Comparison of ENCODE assay signal across 18 cellular contexts in the genomic region with DNA sequence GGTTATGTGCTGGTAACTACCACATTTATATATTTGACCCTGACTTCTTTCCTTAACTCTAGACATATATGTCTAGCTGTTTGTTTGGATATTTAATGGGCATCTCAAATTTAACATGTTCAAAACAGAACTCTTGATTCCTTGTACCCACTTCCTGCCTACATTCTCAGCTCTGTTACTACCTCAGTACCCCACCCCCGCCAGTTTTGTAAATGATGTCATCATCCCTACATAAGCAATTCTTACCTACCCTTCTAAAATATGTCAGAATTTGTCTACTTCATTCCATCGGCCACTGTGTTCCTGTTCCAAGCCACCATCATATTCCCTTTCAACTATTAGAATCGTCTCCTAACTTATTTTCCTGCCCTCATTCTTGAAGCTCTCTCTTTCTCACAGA. TPM values are rescaled to one million over a fixed set of nuclear protein-coding genes. Genes with fewer than 3 reads are reported as not detected.
DNase-seq lines count a peak whose midpoint lies in the region; ATAC-seq, FAIRE-seq and TF ChIP-seq lines count a peak whose summit lies in the region.
"Had no signal": no experiment of that assay in that cellular context is flagged by ENCODE, and none has a peak within 500 bp of the region (broad histone marks: within the 10 kb centered on the region; RNA-seq: fewer than 3 reads in every experiment).

No MANE protein-coding gene starts in this region.

- 97% methylated on average over 3 of the region's 3 CpGs for WGBS in HepG2 (ENCODE audit: low lambda C conversion rate)
- WGBS in right lobe of liver (ENCODE audit: insufficient coverage, low coverage, low lambda C conversion rate, missing lambda C conversion rate): 88% methylated on average over 3 of the region's 3 CpGs
- no CpG with 5 or more reads among the region's 3 CpGs for WGBS in mesendoderm (ENCODE audit: extremely low coverage, insufficient coverage, low lambda C conversion rate)

- in situ Hi-C loops in HepG2 (cut with HindIII; ENCODE audit: extremely low pct_ligation_motif_present, low pct_unique_long_range_greater_than_20kb): no loop called here

- CTCF ChIA-PET in HepG2 (lab: Yijun Ruan, JAX; ENCODE audit: low intra/inter-chr PET ratio, low total read pairs) (no interaction called here), HEK293 (lab: Yijun Ruan, JAX) (interaction anchor here (0.7 to 1.0 kb wide), 2 partner anchors 35 to 226 kb away, joined by 4 to 7 read pairs; no protein-coding TSS in a partner anchor)
- CTCF ChIA-PET in activated CD8-positive, alpha-beta T cell treated with anti-CD3 and anti-CD28 coated beads for 36 hours (lab: Charles Lee): interaction anchor here (1.0 to 2.1 kb wide), 4 partner anchors 35 to 259 kb away, joined by 3 to 9 read pairs (median 4); no protein-coding TSS in a partner anchor

- no peak overlapping the region for H2BK15ac ChIP-seq in mesendoderm (replicated peaks; ENCODE audit: low read depth)

- DNase-seq in HepG2 (ENCODE audit: low spot score): no peak
- no peak for DNase-seq in right lobe of liver
- DNase-seq in activated CD8-positive, alpha-beta T cell treated with anti-CD3 and anti-CD28 coated beads for 36 hours: peak; percentile 68
- peak; percentile 54 for DNase-seq in mesendoderm
- DNase-seq: ACHN, COR-L47, HFFc6, NCI-H1417 treated with DMSO at 0.1 percent for 48 hours, NCI-H1930, NCI-H2171 treated with DMSO at 0.1 percent for 48 hours, NCI-H446 treated with DMSO at 0.1 percent for 48 hours, RPMI8226 had no signal

- H3K79me1 ChIP-seq in mesendoderm (ENCODE audit: low read length): peaks cover 4% of the 10 kb centered on the region

- no peak overlapping the region for H3K4me3 Mint-ChIP-seq in activated CD8-positive, alpha-beta T cell treated with anti-CD3 and anti-CD28 coated beads for 36 hours
- H3K4me3 Mint-ChIP-seq: GM23338, HFFc6, IgD-negative memory B cell had no signal

- ATAC-seq in HepG2 (no peak), right lobe of liver (no peak), GM21825 (IDR thresholded peaks at IDR 0.05; ENCODE audit: unreplicated experiment) (no peak), HG02884 (IDR thresholded peaks at IDR 0.05; ENCODE audit: unreplicated experiment) (no peak)
- no peak for ATAC-seq in activated CD8-positive, alpha-beta T cell treated with anti-CD3 and anti-CD28 coated beads for 36 hours
- ATAC-seq: GM23338 had no signal

- no peak overlapping the region for H3K27ac ChIP-seq in HepG2 (ENCODE audit: extremely low read length, insufficient read depth, low read length)
- H3K27ac ChIP-seq in right lobe of liver: no peak overlapping the region
- no peak overlapping the region for H3K27ac ChIP-seq in HEK293 (ENCODE audit: extremely low read depth, low read depth, low read length)
- H3K27ac ChIP-seq in mesendoderm (ENCODE audit: low read depth, low read length): no peak overlapping the region

- no peak overlapping the region for H3K27ac Mint-ChIP-seq in activated CD8-positive, alpha-beta T cell treated with anti-CD3 and anti-CD28 coated beads for 36 hours
- H3K27ac Mint-ChIP-seq: GM23338, HFFc6, IgD-negative memory B cell had no signal

- H3K9ac ChIP-seq in HepG2 (ENCODE audit: insufficient read depth, low read depth, low read length): no peak overlapping the region
- H3K9ac ChIP-seq in mesendoderm (ENCODE audit: low read length): no peak overlapping the region

- no peak overlapping the region for H2BK5ac ChIP-seq in mesendoderm (ENCODE audit: low read length)

- H3K27me3 ChIP-seq in HepG2 (ENCODE audit: control insufficient read depth in 1 of 2, insufficient read depth in 2 of 2, low read length in 2 of 2): no peaks in the 10 kb centered on the region; a peak in 1 of 5 replicates
- H3K27me3 ChIP-seq in right lobe of liver: no peaks in the 10 kb centered on the region
- no peaks in the 10 kb centered on the region for H3K27me3 ChIP-seq in mesendoderm (ENCODE audit: insufficient read depth, low read length, poor library complexity)

- no peak overlapping the region for H2BK120ac ChIP-seq in mesendoderm (ENCODE audit: low read depth, low read length)

- FAIRE-seq in HepG2 (lab: Jason Lieb, UNC): no peak

- TF ChIP-seq CTCF in HepG2 (CRISPR knock-in tag; IDR thresholded peaks at IDR 0.05) (no peak), right lobe of liver (IDR thresholded peaks at IDR 0.05) (no peak), HEK293 (tag by site-specific recombination; IDR thresholded peaks at IDR 0.05) (no peak)
- no peak for TF ChIP-seq CTCF in activated CD8-positive, alpha-beta T cell treated with anti-CD3 and anti-CD28 coated beads for 36 hours (IDR thresholded peaks at IDR 0.05)

- no peak overlapping the region for H2AK5ac ChIP-seq in mesendoderm (ENCODE audit: low read length)

- peaks cover 9 to 47% of the 10 kb centered on the region in 2 experiments for H3K36me3 ChIP-seq in HepG2 (replicated peaks in 1 of 2; ENCODE audit: control insufficient read depth in 1 of 2, insufficient read depth in 2 of 2, low read length in 2 of 2)
- H3K36me3 ChIP-seq in right lobe of liver: peaks cover 0 to 7% (median 0%) of the 10 kb centered on the region in 4 donors
- peaks cover 32 to 69% of the 10 kb centered on the region in 2 experiments for H3K36me3 ChIP-seq in HEK293 (ENCODE audit: control insufficient read depth in 2 of 2, insufficient read depth in 1 of 2, low read length in 2 of 2)
- H3K36me3 ChIP-seq in mesendoderm (ENCODE audit: control insufficient read depth, insufficient read depth, low read length): peaks cover 2% of the 10 kb centered on the region

- no peak overlapping the region for H4K8ac ChIP-seq in mesendoderm (ENCODE audit: low read depth, low read length)

- H3K56ac ChIP-seq in mesendoderm (ENCODE audit: low read length): no peak overlapping the region

- no peaks in the 10 kb centered on the region; the same call in 1 of the 2 replicates for H3K9me3 ChIP-seq in HepG2 (ENCODE audit: low read length)
- H3K9me3 ChIP-seq in right lobe of liver: no peaks in the 10 kb centered on the region
- no peaks in the 10 kb centered on the region for H3K9me3 ChIP-seq in HEK293 (ENCODE audit: control insufficient read depth, insufficient read depth, low read depth, low read length)

- intact Hi-C loops in HepG2 (cut with micrococcal nuclease; ENCODE audit: unreplicated experiment): no loop called here
- intact Hi-C loops in right lobe of liver (cut with DNase I): no loop called here
- intact Hi-C loops in activated CD8-positive, alpha-beta T cell treated with anti-CD3 and anti-CD28 coated beads for 36 hours (cut with micrococcal nuclease): no loop called here

- H3K4me1 Mint-ChIP-seq in activated CD8-positive, alpha-beta T cell treated with anti-CD3 and anti-CD28 coated beads for 36 hours (ENCODE audit: low read depth): peaks cover 29% of the 10 kb centered on the region

- H3K79me2 ChIP-seq in HepG2 (ENCODE audit: insufficient read depth, low read length) (peaks cover 44% of the 10 kb centered on the region), mesendoderm (ENCODE audit: control insufficient read depth, insufficient read depth, low read length) (no peaks in the 10 kb centered on the region)

- POLR2A ChIA-PET in HepG2 (lab: Yijun Ruan, JAX): no interaction called here
- POLR2A ChIA-PET in HEK293 (lab: Yijun Ruan, JAX): no interaction called here
- POLR2A ChIA-PET in activated CD8-positive, alpha-beta T cell treated with anti-CD3 and anti-CD28 coated beads for 36 hours (lab: Charles Lee): interaction anchor here (0.5 to 0.8 kb wide), 4 partner anchors 16 to 92 kb away, joined by 3 to 4 read pairs (median 3); no protein-coding TSS in a partner anchor

- no peak overlapping the region for H4K5ac ChIP-seq in mesendoderm (ENCODE audit: low read length)

- no peak overlapping the region for H3K23ac ChIP-seq in mesendoderm (ENCODE audit: low read length)

- no peak for TF ChIP-seq EP300 in HepG2 (IDR thresholded peaks at IDR 0.05; ENCODE audit: low read depth in 2 of 2, low read length in 2 of 2)
- no peak for TF ChIP-seq EP300 in HepG2 (CRISPR knock-in tag; IDR thresholded peaks at IDR 0.05; ENCODE audit: borderline replicate concordance)

- TF ChIP-seq POLR2A in HepG2 (IDR thresholded peaks at IDR 0.05; ENCODE audit: insufficient read depth in 1 of 2, low read depth in 2 of 2, low read length in 2 of 2) (no peak), right lobe of liver (IDR thresholded peaks at IDR 0.05) (no peak)

- no peak overlapping the region for H3K18ac ChIP-seq in mesendoderm (ENCODE audit: low read length)

- H2AFZ ChIP-seq in HepG2 (ENCODE audit: low read length): no peak overlapping the region
- H2AFZ ChIP-seq: GM23338 had no signal

- BruUV-seq in HepG2 (replicated peaks; lab: Mats Ljungman, UMichigan): no TSS peak

- no peaks in the 10 kb centered on the region for H3K27me3 Mint-ChIP-seq in activated CD8-positive, alpha-beta T cell treated with anti-CD3 and anti-CD28 coated beads for 36 hours
- H3K27me3 Mint-ChIP-seq: IgD-negative memory B cell had no signal

- H4K20me1 ChIP-seq in HepG2 (ENCODE audit: insufficient read depth, low read length): no peaks in the 10 kb centered on the region

- peaks cover 19% of the 10 kb centered on the region for H3K36me3 Mint-ChIP-seq in activated CD8-positive, alpha-beta T cell treated with anti-CD3 and anti-CD28 coated beads for 36 hours (ENCODE audit: low read depth)

- no peak overlapping the region for H3K4me2 ChIP-seq in HepG2 (ENCODE audit: low read depth, low read length)
- H3K4me2 ChIP-seq in mesendoderm (ENCODE audit: low read length): no peak overlapping the region
- H3K4me2 ChIP-seq: GM23338 had no signal

- no peak overlapping the region for H3K4me3 ChIP-seq in HepG2 (replicated peaks in 1 of 3; ENCODE audit: insufficient read depth in 1 of 3, low read depth in 2 of 3, low read length in 3 of 3)
- H3K4me3 ChIP-seq in right lobe of liver: no peak overlapping the region
- H3K4me3 ChIP-seq in HEK293 (ENCODE audit: low read depth, low read length): no peak overlapping the region
- H3K4me3 ChIP-seq in mesendoderm (ENCODE audit: low read length): no peak overlapping the region
- H3K4me3 ChIP-seq: GM23338 had no signal

- TF ChIP-seq RAD21 in HepG2 (CRISPR knock-in tag; IDR thresholded peaks at IDR 0.05): no peak

- H3K4ac ChIP-seq in mesendoderm (ENCODE audit: low read depth, low read length): no peak overlapping the region

- H3K9me3 Mint-ChIP-seq in activated CD8-positive, alpha-beta T cell treated with anti-CD3 and anti-CD28 coated beads for 36 hours: no peaks in the 10 kb centered on the region
- H3K9me3 Mint-ChIP-seq: HFFc6 had no signal

- peaks cover 25% of the 10 kb centered on the region for H3K4me1 ChIP-seq in HepG2 (ENCODE audit: insufficient read depth, low read length)
- peaks cover 0 to 12% (median 4%) of the 10 kb centered on the region in 4 donors for H3K4me1 ChIP-seq in right lobe of liver
- peaks cover 2% of the 10 kb centered on the region; the same call in 1 of the 2 replicates for H3K4me1 ChIP-seq in HEK293 (ENCODE audit: control insufficient read depth, insufficient read depth, low read length)
- no peaks in the 10 kb centered on the region for H3K4me1 ChIP-seq in mesendoderm (ENCODE audit: control insufficient read depth, low read depth, low read length)

RNA-seq across cellular contexts. Expression of a gene that starts 4.8 kb away (rescaled TPM):
- total RNA-seq in HepG2 (2016; rRNA removed; fragmentation: Illumina TruSeq; extraction: Trizol) (23.4 and 40.1 TPM in 2 replicates), right lobe of liver (10 to 100 TPM; 14.1 to 27.7 (median 17.9) TPM)
- 2.6 and 2.9 TPM in 2 replicates for total RNA-seq in HepG2 (2016; cell fraction: cytosol; rRNA removed; fragmentation: Illumina TruSeq; extraction: Trizol; ENCODE audit: low read depth)
- total RNA-seq in HepG2 (2016; cell fraction: insoluble cytoplasmic fraction; rRNA removed; fragmentation: Illumina TruSeq; extraction: Trizol): 23.3 and 37.9 TPM in 2 replicates
- 6.3 and 8.5 TPM in 2 replicates for total RNA-seq in HepG2 (2016; cell fraction: membrane; rRNA removed; fragmentation: Illumina TruSeq; extraction: Trizol)
- total RNA-seq in HepG2 (2016; cell fraction: nucleus; rRNA removed; fragmentation: Illumina TruSeq; extraction: Trizol): 33.7 and 36.5 TPM in 2 replicates
- 13.6 and 19.2 TPM in 2 replicates for polyA plus RNA-seq in HepG2 (2011; rRNA removed)
- polyA plus RNA-seq in HepG2 (2011; cell fraction: cytosol; rRNA removed): 7.1 and 10.6 TPM in 2 replicates
- polyA plus RNA-seq in HepG2 (2011; cell fraction: nucleus; rRNA removed): 24.8 and 26.5 TPM in 2 replicates
- polyA plus RNA-seq in HepG2 (2012): 20.6 and 27.9 TPM in 2 replicates
- polyA plus RNA-seq in HepG2 (2016; cell fraction: cytosol; fragmentation: Illumina TruSeq; extraction: Trizol; ENCODE audit: low read depth): 0.74 and 1.1 TPM in 2 replicates
- 28.7 and 29.8 TPM in 2 replicates for polyA plus RNA-seq in HepG2 (2016; cell fraction: insoluble cytoplasmic fraction; fragmentation: Illumina TruSeq; extraction: Trizol; ENCODE audit: low read depth)
- polyA plus RNA-seq in HepG2 (2016; cell fraction: membrane; fragmentation: Illumina TruSeq; extraction: Trizol; ENCODE audit: low read depth): 1.5 and 3.2 TPM in 2 replicates
- polyA plus RNA-seq in HepG2 (2016; cell fraction: nucleus; fragmentation: Illumina TruSeq; extraction: Trizol; ENCODE audit: insufficient read depth, low read depth): 26.8 and 32.5 TPM in 2 replicates
- polyA minus RNA-seq in HepG2 (2011; rRNA and poly(A)+ RNA removed; ENCODE audit: low replicate concordance): 12.0 and 21.4 TPM in 2 replicates
- 16.4 and 16.9 TPM in 2 replicates for polyA minus RNA-seq in HepG2 (2011; cell fraction: cytosol; rRNA and poly(A)+ RNA removed)
- polyA minus RNA-seq in HepG2 (2011; cell fraction: nucleus; rRNA and poly(A)+ RNA removed): 69.9 and 76.1 TPM in 2 replicates
- 10 to 100 TPM; 46.4 to 48.9 TPM for total RNA-seq in activated CD8-positive, alpha-beta T cell treated with anti-CD3 and anti-CD28 coated beads for 36 hours
- 30.2 TPM for polyA plus RNA-seq in mesendoderm (2013, experiment 1 of 2)
- polyA plus RNA-seq in mesendoderm (2013, experiment 2 of 2): 31.3 TPM

RNA-seq across cellular contexts. Expression of a gene that starts 18.3 kb away (rescaled TPM):
- total RNA-seq in HepG2 (2016; rRNA removed; fragmentation: Illumina TruSeq; extraction: Trizol) (not detected in 2 replicates), right lobe of liver (not detected)
- not detected in 2 replicates for total RNA-seq in HepG2 (2016; cell fraction: cytosol; rRNA removed; fragmentation: Illumina TruSeq; extraction: Trizol; ENCODE audit: low read depth)
- total RNA-seq in HepG2 (2016; cell fraction: insoluble cytoplasmic fraction; rRNA removed; fragmentation: Illumina TruSeq; extraction: Trizol): not detected in 2 replicates
- total RNA-seq in HepG2 (2016; cell fraction: membrane; rRNA removed; fragmentation: Illumina TruSeq; extraction: Trizol): not detected in 2 replicates
- total RNA-seq in HepG2 (2016; cell fraction: nucleus; rRNA removed; fragmentation: Illumina TruSeq; extraction: Trizol): not detected in 2 replicates
- polyA plus RNA-seq in HepG2 (2011; rRNA removed): not detected in 2 replicates
- polyA plus RNA-seq in HepG2 (2011; cell fraction: cytosol; rRNA removed): not detected in 2 replicates
- polyA plus RNA-seq in HepG2 (2011; cell fraction: nucleus; rRNA removed): not detected in 2 replicates
- polyA plus RNA-seq in HepG2 (2012): not detected in 2 replicates
- polyA plus RNA-seq in HepG2 (2016; cell fraction: cytosol; fragmentation: Illumina TruSeq; extraction: Trizol; ENCODE audit: low read depth): not detected in 2 replicates
- polyA plus RNA-seq in HepG2 (2016; cell fraction: insoluble cytoplasmic fraction; fragmentation: Illumina TruSeq; extraction: Trizol; ENCODE audit: low read depth): not detected in 2 replicates
- not detected in 2 replicates for polyA plus RNA-seq in HepG2 (2016; cell fraction: membrane; fragmentation: Illumina TruSeq; extraction: Trizol; ENCODE audit: low read depth)
- not detected in 2 replicates for polyA plus RNA-seq in HepG2 (2016; cell fraction: nucleus; fragmentation: Illumina TruSeq; extraction: Trizol; ENCODE audit: insufficient read depth, low read depth)
- polyA minus RNA-seq in HepG2 (2011; rRNA and poly(A)+ RNA removed; ENCODE audit: low replicate concordance): not detected in 2 replicates
- polyA minus RNA-seq in HepG2 (2011; cell fraction: cytosol; rRNA and poly(A)+ RNA removed): not detected in 2 replicates
- not detected in 2 replicates for polyA minus RNA-seq in HepG2 (2011; cell fraction: nucleus; rRNA and poly(A)+ RNA removed)
- 1 to 10 TPM; 1.6 to 1.7 TPM for total RNA-seq in activated CD8-positive, alpha-beta T cell treated with anti-CD3 and anti-CD28 coated beads for 36 hours
- polyA plus RNA-seq in mesendoderm (2013, experiment 1 of 2): not detected
- not detected for polyA plus RNA-seq in mesendoderm (2013, experiment 2 of 2)
- total RNA-seq: GM23338, HFFc6, HT-29 had no signal
- polyA plus RNA-seq: GM23338, IgD-negative memory B cell had no signal

Comparison
In these comparisons a context has a peak if more than half of its experiments do, and no peak if none do; other contexts are left out.
1. DNase-seq: peak in activated CD8-positive, alpha-beta T cell treated with anti-CD3 and anti-CD28 coated beads for 36 hours (single experiment) and mesendoderm (single experiment); none in HepG2 (single experiment) and right lobe of liver (0 of 3).